ENCODE assay signal across 30 cellular contexts in genomic region chr2:232328516-232329460, GRCh38. TPM values are rescaled to one million over a fixed set of nuclear protein-coding genes. Genes with fewer than 3 reads are reported as not detected.
DNase-seq lines count a peak whose midpoint lies in the region; ATAC-seq and TF ChIP-seq lines count a peak whose summit lies in the region.
"Had no signal": no experiment of that assay in that cellular context is flagged by ENCODE, and none has a peak within 500 bp of the region (broad histone marks: within the 10 kb centered on the region; RNA-seq: fewer than 3 reads in every experiment).

No MANE protein-coding gene starts in this region.

- DNase-seq in Right ventricle myocardium inferior (ENCODE audit: missing footprints) (peak; percentile 56), right atrium auricular region (ENCODE audit: low spot score) (no peak), IMR-90 (no peak), islet precursor cell (peak; percentile 52), medulla oblongata (ENCODE audit: extremely low spot score) (no peak)
- DNase-seq in stimulated activated naive B cell treated with anti-CD40 and anti-IgM and Interleukin-4, amounts not matched to agents 10 μg/mL and 1 μg/mL and 100 μg/mL, for 72 hours = no peak
- no peak for DNase-seq in activated T-helper 2 cell treated with anti-CD3 and anti-CD28 coated beads, Interferon-gamma antibody, Interleukin-2, Interleukin-4, amounts not matched to agents 10 μg/mL and 5 μg/mL and 100 μg/mL, durations not matched to agents 14 hours and 24 hours and 36 hours (ENCODE audit: low spot score)
- DNase-seq: activated CD8-positive, alpha-beta memory T cell treated with anti-CD3 and anti-CD28 coated beads, Interleukin-2, amount 50 U/mL, for 48 hours; activated gamma-delta T cell treated with Interleukin-2 at 50 U/mL for 16 hours; anterior cingulate cortex; HFFc6; MG63; naive B cell; NCI-H2107; NCI-H446; NCI-H82; nucleus accumbens; stimulated activated CD4-positive, alpha-beta T cell treated with anti-CD3 and anti-CD28 coated beads, Interleukin-12 subunit alpha, Interleukin-12 subunit beta, amount 100 ng/mL, for 4 hours; stimulated activated CD4-positive, alpha-beta T cell treated with anti-CD3 and anti-CD28 coated beads, Interleukin-4, amount 100 ng/mL, for 4 hours; stimulated activated naive CD4-positive, alpha-beta T cell treated with Interleukin-2 at 50 U/mL for 16 hours had no signal

- H3K14ac ChIP-seq in IMR-90 (replicated peaks; ENCODE audit: low read depth, low read length) = no peak overlapping the region

- no peaks in the 10 kb centered on the region for H3K9me3 Mint-ChIP-seq in stimulated activated naive B cell treated with anti-CD40 and anti-IgM and Interleukin-4, amounts not matched to agents 10 μg/mL and 1 μg/mL and 100 μg/mL, for 72 hours
- H3K9me3 Mint-ChIP-seq in activated T-helper 2 cell treated with anti-CD3 and anti-CD28 coated beads, Interferon-gamma antibody, Interleukin-2, Interleukin-4, amounts not matched to agents 10 μg/mL and 5 μg/mL and 100 μg/mL, durations not matched to agents 14 hours and 24 hours and 36 hours = no peaks in the 10 kb centered on the region
- H3K9me3 Mint-ChIP-seq: HFFc6; naive B cell; T-helper 2 cell treated with Interferon-gamma antibody and Interleukin-4, amounts not matched to agents 5 μg/mL and 100 μg/mL, for 36 hours had no signal

- no peak overlapping the region for H2BK120ac ChIP-seq in IMR-90 (ENCODE audit: low read depth, low read length)

- POLR2A ChIA-PET in IMR-90 (lab: Charles Lee; ENCODE audit: unreplicated experiment) = interaction anchor here (0.6 kb wide), 1 partner anchor 257 kb away, joined by 4 read pairs; no protein-coding TSS in a partner anchor

- dilution Hi-C loops in IMR-90 (cut with HindIII; ENCODE audit: low sequenced_read_pairs, unreplicated experiment) = no loop called here

- H3K27me3 ChIP-seq in right atrium auricular region (no peaks in the 10 kb centered on the region), IMR-90 (ENCODE audit: control insufficient read depth, insufficient read depth, low read length) (no peaks in the 10 kb centered on the region)
- H3K27me3 ChIP-seq: cardiac muscle cell, MG63 had no signal

- CTCF ChIA-PET in IMR-90 (lab: Yijun Ruan, JAX) = interaction anchor here (0.7 to 0.8 kb wide), 2 partner anchors 404 to 419 kb away, joined by 3 read pairs; no protein-coding TSS in a partner anchor

- 100% methylated on average over 3 of the region's 14 CpGs; no CpG with 5 or more reads in 1 of the 2 experiments for WGBS in IMR-90 (ENCODE audit: extremely low coverage in 2 of 2, insufficient read length in 1 of 2), 2 experiments

- peak overlapping the region; percentile 65 for H3K27ac Mint-ChIP-seq in stimulated activated naive B cell treated with anti-CD40 and anti-IgM and Interleukin-4, amounts not matched to agents 10 μg/mL and 1 μg/mL and 100 μg/mL, for 72 hours
- H3K27ac Mint-ChIP-seq in activated T-helper 2 cell treated with anti-CD3 and anti-CD28 coated beads, Interferon-gamma antibody, Interleukin-2, Interleukin-4, amounts not matched to agents 10 μg/mL and 5 μg/mL and 100 μg/mL, durations not matched to agents 14 hours and 24 hours and 36 hours = no peak overlapping the region
- H3K27ac Mint-ChIP-seq: HFFc6; naive B cell; T-helper 2 cell treated with Interferon-gamma antibody and Interleukin-4, amounts not matched to agents 5 μg/mL and 100 μg/mL, for 36 hours had no signal

- no peaks in the 10 kb centered on the region for H3K27me3 Mint-ChIP-seq in stimulated activated naive B cell treated with anti-CD40 and anti-IgM and Interleukin-4, amounts not matched to agents 10 μg/mL and 1 μg/mL and 100 μg/mL, for 72 hours
- H3K27me3 Mint-ChIP-seq in activated T-helper 2 cell treated with anti-CD3 and anti-CD28 coated beads, Interferon-gamma antibody, Interleukin-2, Interleukin-4, amounts not matched to agents 10 μg/mL and 5 μg/mL and 100 μg/mL, durations not matched to agents 14 hours and 24 hours and 36 hours (ENCODE audit: low read depth) = no peaks in the 10 kb centered on the region
- H3K27me3 Mint-ChIP-seq: naive B cell had no signal

- peaks cover 19 to 29% of the 10 kb centered on the region in 2 donors for H3K4me1 Mint-ChIP-seq in stimulated activated naive B cell treated with anti-CD40 and anti-IgM and Interleukin-4, amounts not matched to agents 10 μg/mL and 1 μg/mL and 100 μg/mL, for 72 hours
- no peaks in the 10 kb centered on the region for H3K4me1 Mint-ChIP-seq in activated T-helper 2 cell treated with anti-CD3 and anti-CD28 coated beads, Interferon-gamma antibody, Interleukin-2, Interleukin-4, amounts not matched to agents 10 μg/mL and 5 μg/mL and 100 μg/mL, durations not matched to agents 14 hours and 24 hours and 36 hours (ENCODE audit: low read depth)

- H4K5ac ChIP-seq in IMR-90 (ENCODE audit: low read depth, low read length) = no peak overlapping the region

- H2BK15ac ChIP-seq in IMR-90 (ENCODE audit: low read depth, low read length) = no peak overlapping the region

- no peak overlapping the region for H2BK5ac ChIP-seq in IMR-90 (ENCODE audit: low read depth, low read length, poor library complexity, severe bottlenecking)

- ATAC-seq in Right ventricle myocardium inferior = no peak
- ATAC-seq in IMR-90 (ENCODE audit: low read depth) = no peak
- ATAC-seq in stimulated activated naive B cell treated with anti-CD40 and anti-IgM and Interleukin-4, amounts not matched to agents 10 μg/mL and 1 μg/mL and 100 μg/mL, for 72 hours (replicated peaks) = no peak
- ATAC-seq in HG02678 (IDR thresholded peaks at IDR 0.05; ENCODE audit: unreplicated experiment) = no peak

- no peak overlapping the region for H2AK5ac ChIP-seq in IMR-90 (ENCODE audit: low read depth, low read length)

- H3K36me3 Mint-ChIP-seq in stimulated activated naive B cell treated with anti-CD40 and anti-IgM and Interleukin-4, amounts not matched to agents 10 μg/mL and 1 μg/mL and 100 μg/mL, for 72 hours = peaks cover 3 to 4% of the 10 kb centered on the region in 2 donors
- no peaks in the 10 kb centered on the region for H3K36me3 Mint-ChIP-seq in activated T-helper 2 cell treated with anti-CD3 and anti-CD28 coated beads, Interferon-gamma antibody, Interleukin-2, Interleukin-4, amounts not matched to agents 10 μg/mL and 5 μg/mL and 100 μg/mL, durations not matched to agents 14 hours and 24 hours and 36 hours (ENCODE audit: low read depth)
- H3K36me3 Mint-ChIP-seq: naive B cell had no signal

- H3K4me3 ChIP-seq in right atrium auricular region (no peak overlapping the region), IMR-90 (ENCODE audit: insufficient read depth, low read depth, low read length) (no peak overlapping the region)
- H3K4me3 ChIP-seq: cardiac muscle cell, MG63, thoracic aorta had no signal

- no peak for TF ChIP-seq RAD21 in IMR-90 (IDR thresholded peaks at IDR 0.05; ENCODE audit: low read length)

- TF ChIP-seq CTCF in right atrium auricular region (IDR thresholded peaks at IDR 0.05) = no peak
- TF ChIP-seq CTCF in IMR-90 (conservative IDR thresholded peaks at IDR 0.05; ENCODE audit: low read depth, low read length) = no peak

- no peaks in the 10 kb centered on the region for H3K9me1 ChIP-seq in IMR-90 (ENCODE audit: insufficient read depth, low read length)

- H4K91ac ChIP-seq in IMR-90 (ENCODE audit: insufficient read depth, low read depth, low read length) = no peak overlapping the region

- H3K36me3 ChIP-seq in right atrium auricular region (no peaks in the 10 kb centered on the region), IMR-90 (ENCODE audit: control insufficient read depth, insufficient read depth, low read length) (no peaks in the 10 kb centered on the region)
- H3K36me3 ChIP-seq: cardiac muscle cell, MG63 had no signal

- no peak overlapping the region for H3K23ac ChIP-seq in IMR-90 (ENCODE audit: low read depth, low read length)

- H3K9ac ChIP-seq in IMR-90 (ENCODE audit: low read depth, low read length) = no peak overlapping the region

- H3K4ac ChIP-seq in IMR-90 (ENCODE audit: low read depth, low read length) = no peak overlapping the region

- H3K4me1 ChIP-seq in right atrium auricular region = no peaks in the 10 kb centered on the region
- H3K4me1 ChIP-seq in IMR-90 (ENCODE audit: control insufficient read depth, insufficient read depth, low read length) = no peaks in the 10 kb centered on the region

- in situ Hi-C loops in IMR-90 (cut with MboI; ENCODE audit: low sequenced_read_pairs) = no loop called here

- H3K9me3 ChIP-seq in right atrium auricular region = no peaks in the 10 kb centered on the region
- H3K9me3 ChIP-seq in IMR-90 (ENCODE audit: control insufficient read depth, insufficient read depth, low read length) = no peaks in the 10 kb centered on the region
- H3K9me3 ChIP-seq: MG63, thoracic aorta had no signal

- H3K27ac ChIP-seq in right atrium auricular region (no peak overlapping the region), IMR-90 (ENCODE audit: insufficient read depth, low read length) (no peak overlapping the region)
- H3K27ac ChIP-seq: C4-2B, cardiac muscle cell, thoracic aorta, VCaP had no signal

- H3K79me1 ChIP-seq in IMR-90 (ENCODE audit: low read depth in 1 of 2, low read length in 2 of 2) = no peaks in the 10 kb centered on the region

- no peak for TF ChIP-seq POLR2A in IMR-90 (IDR thresholded peaks at IDR 0.05; ENCODE audit: low read depth, low read length)

- intact Hi-C loops in Right ventricle myocardium inferior (cut with DNase I) = loop anchor here (5.0 to 10.0 kb wide), 3 partner anchors 106 to 421 kb away; partner anchors contain the start of gene NPPC
- intact Hi-C loops in IMR-90 (cut with micrococcal nuclease) = loop anchor here (5.0 kb wide), 2 partner anchors 114 to 186 kb away; no protein-coding TSS in a partner anchor
- intact Hi-C loops in activated T-helper 2 cell treated with anti-CD3 and anti-CD28 coated beads, Interferon-gamma antibody, Interleukin-2, Interleukin-4, amounts not matched to agents 10 μg/mL and 5 μg/mL and 100 μg/mL, durations not matched to agents 14 hours and 24 hours and 36 hours (cut with micrococcal nuclease) = loop anchor here (5.0 kb wide), 1 partner anchor 186 kb away; no protein-coding TSS in a partner anchor

- BruUV-seq in IMR-90 (replicated peaks; lab: Mats Ljungman, UMichigan) = no TSS peak

- no peak overlapping the region for H2BK20ac ChIP-seq in IMR-90 (ENCODE audit: low read depth, low read length)

- no peak overlapping the region for H4K8ac ChIP-seq in IMR-90 (ENCODE audit: low read depth in 2 of 2, low read length in 2 of 2)

- H4K20me1 ChIP-seq in IMR-90 (ENCODE audit: insufficient read depth, low read length) = peaks cover 12% of the 10 kb centered on the region

- H2AK9ac ChIP-seq in IMR-90 (replicated peaks; ENCODE audit: low read depth, low read length, poor library complexity) = no peak overlapping the region

- peak overlapping the region; percentile 32 for H2AFZ ChIP-seq in IMR-90 (replicated peaks; ENCODE audit: low read length, poor library complexity)

- H3K4me2 ChIP-seq in IMR-90 (ENCODE audit: low read depth, low read length) = no peak overlapping the region

- no peak overlapping the region for H3K56ac ChIP-seq in IMR-90 (ENCODE audit: extremely low read depth, insufficient read depth, low read length)

- no peak overlapping the region for H3K18ac ChIP-seq in IMR-90 (ENCODE audit: low read depth, low read length)

- H3K4me3 Mint-ChIP-seq in stimulated activated naive B cell treated with anti-CD40 and anti-IgM and Interleukin-4, amounts not matched to agents 10 μg/mL and 1 μg/mL and 100 μg/mL, for 72 hours = peak overlapping the region; percentile 17 to 35
- no peak overlapping the region for H3K4me3 Mint-ChIP-seq in activated T-helper 2 cell treated with anti-CD3 and anti-CD28 coated beads, Interferon-gamma antibody, Interleukin-2, Interleukin-4, amounts not matched to agents 10 μg/mL and 5 μg/mL and 100 μg/mL, durations not matched to agents 14 hours and 24 hours and 36 hours (ENCODE audit: low read depth)
- H3K4me3 Mint-ChIP-seq: HFFc6; naive B cell; T-helper 2 cell treated with Interferon-gamma antibody and Interleukin-4, amounts not matched to agents 5 μg/mL and 100 μg/mL, for 36 hours had no signal

RNA-seq across cellular contexts. Expression of gene ALPP, which starts 49.8 kb away (rescaled TPM):
- total RNA-seq in Right ventricle myocardium inferior = not detected
- not detected for total RNA-seq in right atrium auricular region
- total RNA-seq in IMR-90 (2012; rRNA removed) = not detected in 2 replicates
- polyA plus RNA-seq in IMR-90 (2012; rRNA removed) = not detected in 2 replicates
- polyA plus RNA-seq in IMR-90 (2012; cell fraction: cytosol; rRNA removed) = not detected in 2 replicates
- not detected in 2 replicates for polyA plus RNA-seq in IMR-90 (2012; cell fraction: nucleus; rRNA removed; ENCODE audit: low replicate concordance)
- total RNA-seq in activated T-helper 2 cell treated with anti-CD3 and anti-CD28 coated beads, Interferon-gamma antibody, Interleukin-2, Interleukin-4, amounts not matched to agents 10 μg/mL and 5 μg/mL and 100 μg/mL, durations not matched to agents 14 hours and 24 hours and 36 hours = not detected in 2 replicates
- total RNA-seq: cardiac muscle cell, fibroblast of lung, HFFc6, renal cortical epithelial cell, thoracic aorta had no signal
- polyA plus RNA-seq: AG04450, cardiac muscle cell, fibroblast of lung, keratinocyte had no signal

Comparison
In these comparisons a context has a peak if more than half of its experiments do, and no peak if none do; other contexts are left out.
1. DNase-seq: peak in Right ventricle myocardium inferior (single experiment) and islet precursor cell (single experiment); none in right atrium auricular region (single experiment), IMR-90 (single experiment), stimulated activated naive B cell treated with anti-CD40 and anti-IgM and Interleukin-4, amounts not matched to agents 10 μg/mL and 1 μg/mL and 100 μg/mL, for 72 hours (single experiment), medulla oblongata (single experiment) and activated T-helper 2 cell treated with anti-CD3 and anti-CD28 coated beads, Interferon-gamma antibody, Interleukin-2, Interleukin-4, amounts not matched to agents 10 μg/mL and 5 μg/mL and 100 μg/mL, durations not matched to agents 14 hours and 24 hours and 36 hours (single experiment).